Comparison of ENCODE assay signal across 8 cellular contexts in the genomic region with DNA sequence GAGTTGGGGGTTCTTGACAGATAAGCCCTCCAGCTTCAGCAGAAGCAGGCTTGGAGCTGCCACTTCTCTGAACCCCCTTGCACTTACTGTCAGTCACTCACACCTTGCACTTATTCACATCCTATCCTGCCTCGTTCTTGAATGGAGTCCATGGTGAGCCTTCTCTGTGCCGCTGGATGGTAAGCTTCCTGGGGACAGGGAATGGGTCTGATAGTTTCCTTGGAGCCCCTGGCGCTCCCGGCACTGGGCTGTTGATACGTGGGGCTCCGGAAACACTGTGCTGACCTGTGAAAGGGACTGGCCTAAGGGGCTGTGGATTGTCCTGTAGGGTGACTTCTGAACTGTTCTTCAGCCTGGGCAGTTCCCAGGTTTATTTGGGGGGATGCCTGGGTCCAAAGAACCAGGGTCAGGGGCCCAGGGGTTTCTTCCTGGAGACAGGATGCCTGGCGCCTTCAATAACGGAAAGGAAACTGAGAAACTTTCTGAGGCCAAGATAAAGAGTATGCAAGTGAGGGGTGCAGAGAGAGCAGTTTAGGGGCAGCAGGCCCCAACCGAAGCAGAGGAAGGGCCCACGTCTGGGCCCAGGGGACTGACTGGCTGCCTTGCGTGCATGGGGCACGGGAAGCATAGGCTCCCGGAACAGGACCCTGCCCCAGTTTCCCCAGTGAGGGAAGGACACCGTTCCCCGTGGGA. TPM values are rescaled to one million over a fixed set of nuclear protein-coding genes. Genes with fewer than 3 reads are reported as not detected.
DNase-seq lines count a peak whose midpoint lies in the region; ATAC-seq, FAIRE-seq and TF ChIP-seq lines count a peak whose summit lies in the region.

No MANE protein-coding gene starts in this region.

- CTCF ChIA-PET in HepG2 (lab: Yijun Ruan, JAX; ENCODE audit: low intra/inter-chr PET ratio, low total read pairs), result no interaction called here

- 6 to 22% (median 16%) methylated on average over 11 to 15 of the region's 15 CpGs for WGBS in adrenal gland, 4 donors
- WGBS in HepG2 (ENCODE audit: low lambda C conversion rate), result 0% methylated on average over 8 of the region's 15 CpGs
- WGBS in tibial nerve, 2 donors, result 27 to 33% methylated on average over 15 of the region's 15 CpGs

- peaks cover 0 to 21% (median 6%) of the 10 kb centered on the region in 11 experiments; a peak in 7 of 22 replicates for H3K36me3 ChIP-seq in BLaER1 treated with 17β-estradiol and CSF1 and Interleukin-3, amounts not matched to agents 10 nM and 100 nM
- H3K36me3 ChIP-seq in adrenal gland (replicated peaks in 1 of 2), result no peaks in the 10 kb centered on the region
- H3K36me3 ChIP-seq in HepG2 (replicated peaks in 1 of 2; ENCODE audit: control insufficient read depth in 1 of 2, insufficient read depth in 2 of 2, low read length in 2 of 2), result no peaks in the 10 kb centered on the region
- H3K36me3 ChIP-seq in tibial nerve, result no peaks in the 10 kb centered on the region

- H3K79me2 ChIP-seq in HepG2 (ENCODE audit: insufficient read depth, low read length), result peaks cover 20% of the 10 kb centered on the region

- H4K20me1 ChIP-seq in BLaER1 treated with 17β-estradiol and CSF1 and Interleukin-3, amounts not matched to agents 10 nM and 100 nM, result peaks cover 0 to 23% (median 6%) of the 10 kb centered on the region in 11 experiments; a peak in 7 of 22 replicates
- no peaks in the 10 kb centered on the region for H4K20me1 ChIP-seq in HepG2 (ENCODE audit: insufficient read depth, low read length)

- DNase-seq in adrenal gland (peak in 1 of 7 donors; percentile 17), HepG2 (ENCODE audit: low spot score) (no peak), tibial nerve (ENCODE audit: low spot score in 2 of 2) (no peak), iPS-NIHi7 (ENCODE audit: extremely low spot score) (no peak)
- no peak for DNase-seq in stimulated activated CD4-positive, alpha-beta T cell treated with anti-CD3 and anti-CD28 coated beads, Interleukin-1b, Interleukin-23, amount 100 ng/mL, for 48 hours

- peak overlapping the region; percentile 75 to 97 (median 92) for H3K9ac ChIP-seq in BLaER1 treated with 17β-estradiol and CSF1 and Interleukin-3, amounts not matched to agents 10 nM and 100 nM
- peak overlapping the region; percentile 87 for H3K9ac ChIP-seq in HepG2 (ENCODE audit: insufficient read depth, low read depth, low read length)

- H3K4me2 ChIP-seq in BLaER1 treated with 17β-estradiol and CSF1 and Interleukin-3, amounts not matched to agents 10 nM and 100 nM, result peak overlapping the region; percentile 90 to 99 (median 97)
- peak overlapping the region; percentile 89 for H3K4me2 ChIP-seq in HepG2 (ENCODE audit: low read depth, low read length)

- no peaks in the 10 kb centered on the region for H3K9me3 ChIP-seq in BLaER1 treated with 17β-estradiol and CSF1 and Interleukin-3, amounts not matched to agents 10 nM and 100 nM (replicated peaks in 1 of 11)
- H3K9me3 ChIP-seq in adrenal gland (replicated peaks in 1 of 3), result no peaks in the 10 kb centered on the region
- no peaks in the 10 kb centered on the region for H3K9me3 ChIP-seq in HepG2 (ENCODE audit: low read length)
- no peaks in the 10 kb centered on the region for H3K9me3 ChIP-seq in tibial nerve

- H3K4me3 ChIP-seq in BLaER1 treated with 17β-estradiol and CSF1 and Interleukin-3, amounts not matched to agents 10 nM and 100 nM, result peak overlapping the region; percentile 67 to 88 (median 82)
- peak overlapping the region; percentile 19 to 70 (median 50) for H3K4me3 ChIP-seq in adrenal gland
- peak overlapping the region; percentile 86 to 97 (median 86) for H3K4me3 ChIP-seq in HepG2 (replicated peaks in 1 of 3; ENCODE audit: insufficient read depth in 1 of 3, low read depth in 2 of 3, low read length in 3 of 3)
- peak overlapping the region; percentile 44 to 77 (median 60) for H3K4me3 ChIP-seq in tibial nerve

- H2AFZ ChIP-seq in HepG2 (ENCODE audit: low read length), result peak overlapping the region; percentile 51

- no peak for FAIRE-seq in HepG2 (lab: Jason Lieb, UNC)

- no peak for TF ChIP-seq EP300 in HepG2 (IDR thresholded peaks at IDR 0.05; ENCODE audit: low read depth in 2 of 2, low read length in 2 of 2)
- TF ChIP-seq EP300 in HepG2 (CRISPR knock-in tag; IDR thresholded peaks at IDR 0.05; ENCODE audit: borderline replicate concordance), result no peak
- no peak for TF ChIP-seq EP300 in tibial nerve (IDR thresholded peaks at IDR 0.05)

- H3K4me1 ChIP-seq in BLaER1 treated with 17β-estradiol and CSF1 and Interleukin-3, amounts not matched to agents 10 nM and 100 nM, result peaks cover 58 to 89% (median 77%) of the 10 kb centered on the region in 10 experiments
- H3K4me1 ChIP-seq in adrenal gland (replicated peaks in 1 of 2), result peaks cover 62 to 76% of the 10 kb centered on the region in 2 donors
- H3K4me1 ChIP-seq in HepG2 (ENCODE audit: insufficient read depth, low read length), result peaks cover 42% of the 10 kb centered on the region
- H3K4me1 ChIP-seq in tibial nerve, result peaks cover 0 to 83% (median 45%) of the 10 kb centered on the region in 4 donors

- peak overlapping the region; percentile 26 to 95 (median 89); a peak in 20 of 22 replicates for H3K27ac ChIP-seq in BLaER1 treated with 17β-estradiol and CSF1 and Interleukin-3, amounts not matched to agents 10 nM and 100 nM
- H3K27ac ChIP-seq in adrenal gland, result peak overlapping the region; percentile 49 to 96 (median 91)
- H3K27ac ChIP-seq in HepG2 (ENCODE audit: extremely low read length, insufficient read depth, low read length), result peak overlapping the region; percentile 77
- H3K27ac ChIP-seq in tibial nerve, result peak overlapping the region; percentile 86 to 93 (median 86)

- TSS peak; percentile 78 for BruUV-seq in HepG2 (replicated peaks; lab: Mats Ljungman, UMichigan)

- TF ChIP-seq CTCF in adrenal gland (IDR thresholded peaks at IDR 0.05), result no peak
- no peak for TF ChIP-seq CTCF in HepG2 (CRISPR knock-in tag; IDR thresholded peaks at IDR 0.05)
- no peak for TF ChIP-seq CTCF in tibial nerve (IDR thresholded peaks at IDR 0.05)

- POLR2A ChIA-PET in HepG2 (lab: Yijun Ruan, JAX), result interaction anchor here (1.0 to 3.7 kb wide), 4 partner anchors 17 to 86 kb away, joined by 3 to 24 read pairs (median 6); a partner anchor contains a TSS

- intact Hi-C loops in adrenal gland (cut with DNase I), result loop anchor here in 1 of 2 donors (5.0 kb wide), 2 partner anchors 37 to 68 kb away; no protein-coding TSS in a partner anchor
- intact Hi-C loops in HepG2 (cut with micrococcal nuclease; ENCODE audit: unreplicated experiment), result no loop called here

- in situ Hi-C loops in HepG2 (cut with HindIII; ENCODE audit: extremely low pct_ligation_motif_present, low pct_unique_long_range_greater_than_20kb), result no loop called here

- TF ChIP-seq RAD21 in HepG2 (CRISPR knock-in tag; IDR thresholded peaks at IDR 0.05), result no peak

- no peaks in the 10 kb centered on the region for H3K27me3 ChIP-seq in BLaER1 treated with 17β-estradiol and CSF1 and Interleukin-3, amounts not matched to agents 10 nM and 100 nM
- H3K27me3 ChIP-seq in adrenal gland (no peaks in the 10 kb centered on the region), HepG2 (ENCODE audit: control insufficient read depth in 1 of 2, insufficient read depth in 2 of 2, low read length in 2 of 2) (no peaks in the 10 kb centered on the region; a peak in 1 of 5 replicates), tibial nerve (no peaks in the 10 kb centered on the region)

- no peak for TF ChIP-seq POLR2A in adrenal gland (IDR thresholded peaks at IDR 0.05)
- no peak for TF ChIP-seq POLR2A in HepG2 (IDR thresholded peaks at IDR 0.05; ENCODE audit: insufficient read depth in 1 of 2, low read depth in 2 of 2, low read length in 2 of 2)
- no peak for TF ChIP-seq POLR2A in tibial nerve (IDR thresholded peaks at IDR 0.05)

- ATAC-seq in GM19452 (IDR thresholded peaks at IDR 0.05; ENCODE audit: unreplicated experiment), result peak; percentile 31
- peak; percentile 18 for ATAC-seq in HG03521 (IDR thresholded peaks at IDR 0.05; ENCODE audit: unreplicated experiment)
- ATAC-seq in HepG2, result peak; percentile 27

RNA-seq across cellular contexts. Expression of a gene that starts 0.7 kb away (rescaled TPM):
- total RNA-seq in adrenal gland (100 to 1,000 TPM; 119 to 359 (median 144) TPM), HepG2 (2016; rRNA removed; fragmentation: Illumina TruSeq; extraction: Trizol) (7.4 and 13.3 TPM in 2 replicates), tibial nerve (100 to 1,000 TPM in 2 of 4 donors, 10 to 100 TPM in 2; 68.1 to 162 (median 122) TPM)
- polyA plus RNA-seq in adrenal gland (100 to 1,000 TPM; 210 to 265 (median 254) TPM), HepG2 (2011; rRNA removed) (9.1 and 12.5 TPM in 2 replicates)
- total RNA-seq in HepG2 (2016; cell fraction: cytosol; rRNA removed; fragmentation: Illumina TruSeq; extraction: Trizol; ENCODE audit: low read depth), result 26.0 and 28.4 TPM in 2 replicates
- total RNA-seq in HepG2 (2016; cell fraction: insoluble cytoplasmic fraction; rRNA removed; fragmentation: Illumina TruSeq; extraction: Trizol), result 6.5 and 14.0 TPM in 2 replicates
- total RNA-seq in HepG2 (2016; cell fraction: membrane; rRNA removed; fragmentation: Illumina TruSeq; extraction: Trizol), result 29.9 and 31.6 TPM in 2 replicates
- total RNA-seq in HepG2 (2016; cell fraction: nucleus; rRNA removed; fragmentation: Illumina TruSeq; extraction: Trizol), result 10.2 and 12.2 TPM in 2 replicates
- 8.8 and 9.2 TPM in 2 replicates for polyA plus RNA-seq in HepG2 (2011; cell fraction: cytosol; rRNA removed)
- 15.0 and 15.5 TPM in 2 replicates for polyA plus RNA-seq in HepG2 (2011; cell fraction: nucleus; rRNA removed)
- polyA plus RNA-seq in HepG2 (2012), result 7.8 and 8.2 TPM in 2 replicates
- 22.6 and 26.2 TPM in 2 replicates for polyA plus RNA-seq in HepG2 (2016; cell fraction: cytosol; fragmentation: Illumina TruSeq; extraction: Trizol; ENCODE audit: low read depth)
- 7.6 and 9.2 TPM in 2 replicates for polyA plus RNA-seq in HepG2 (2016; cell fraction: insoluble cytoplasmic fraction; fragmentation: Illumina TruSeq; extraction: Trizol; ENCODE audit: low read depth)
- 26.9 and 30.2 TPM in 2 replicates for polyA plus RNA-seq in HepG2 (2016; cell fraction: membrane; fragmentation: Illumina TruSeq; extraction: Trizol; ENCODE audit: low read depth)
- polyA plus RNA-seq in HepG2 (2016; cell fraction: nucleus; fragmentation: Illumina TruSeq; extraction: Trizol; ENCODE audit: insufficient read depth, low read depth), result 24.7 and 27.7 TPM in 2 replicates
- 17.0 and 116 TPM in 2 replicates for polyA minus RNA-seq in HepG2 (2011; rRNA and poly(A)+ RNA removed; ENCODE audit: low replicate concordance)
- 3.8 and 4.3 TPM in 2 replicates for polyA minus RNA-seq in HepG2 (2011; cell fraction: cytosol; rRNA and poly(A)+ RNA removed)
- polyA minus RNA-seq in HepG2 (2011; cell fraction: nucleus; rRNA and poly(A)+ RNA removed), result 5.8 and 7.1 TPM in 2 replicates

RNA-seq across cellular contexts. Expression of a gene that starts 50.9 kb away (rescaled TPM):
- 10 to 100 TPM in 7 of 8 donors, 1 to 10 TPM in 1; 8.3 to 22.2 (median 18.8) TPM for total RNA-seq in adrenal gland
- 10 to 100 TPM; 18.2 to 45.5 (median 22.4) TPM for polyA plus RNA-seq in adrenal gland
- 21.9 and 24.1 TPM in 2 replicates for total RNA-seq in HepG2 (2016; rRNA removed; fragmentation: Illumina TruSeq; extraction: Trizol)
- total RNA-seq in HepG2 (2016; cell fraction: cytosol; rRNA removed; fragmentation: Illumina TruSeq; extraction: Trizol; ENCODE audit: low read depth), result 4.3 and 4.6 TPM in 2 replicates
- 20.7 and 23.2 TPM in 2 replicates for total RNA-seq in HepG2 (2016; cell fraction: insoluble cytoplasmic fraction; rRNA removed; fragmentation: Illumina TruSeq; extraction: Trizol)
- 6.0 and 8.2 TPM in 2 replicates for total RNA-seq in HepG2 (2016; cell fraction: membrane; rRNA removed; fragmentation: Illumina TruSeq; extraction: Trizol)
- total RNA-seq in HepG2 (2016; cell fraction: nucleus; rRNA removed; fragmentation: Illumina TruSeq; extraction: Trizol), result 10.8 and 11.7 TPM in 2 replicates
- polyA plus RNA-seq in HepG2 (2011; rRNA removed), result 20.7 and 22.5 TPM in 2 replicates
- 25.0 and 33.9 TPM in 2 replicates for polyA plus RNA-seq in HepG2 (2011; cell fraction: cytosol; rRNA removed)
- 11.1 and 11.9 TPM in 2 replicates for polyA plus RNA-seq in HepG2 (2011; cell fraction: nucleus; rRNA removed)
- 12.9 and 13.5 TPM in 2 replicates for polyA plus RNA-seq in HepG2 (2012)
- 4.1 and 4.3 TPM in 2 replicates for polyA plus RNA-seq in HepG2 (2016; cell fraction: cytosol; fragmentation: Illumina TruSeq; extraction: Trizol; ENCODE audit: low read depth)
- polyA plus RNA-seq in HepG2 (2016; cell fraction: insoluble cytoplasmic fraction; fragmentation: Illumina TruSeq; extraction: Trizol; ENCODE audit: low read depth), result 29.3 and 35.5 TPM in 2 replicates
- polyA plus RNA-seq in HepG2 (2016; cell fraction: membrane; fragmentation: Illumina TruSeq; extraction: Trizol; ENCODE audit: low read depth), result 5.8 and 6.4 TPM in 2 replicates
- polyA plus RNA-seq in HepG2 (2016; cell fraction: nucleus; fragmentation: Illumina TruSeq; extraction: Trizol; ENCODE audit: insufficient read depth, low read depth), result 15.1 and 15.2 TPM in 2 replicates
- polyA minus RNA-seq in HepG2 (2011; rRNA and poly(A)+ RNA removed; ENCODE audit: low replicate concordance), result 16.9 and 47.3 TPM in 2 replicates
- polyA minus RNA-seq in HepG2 (2011; cell fraction: cytosol; rRNA and poly(A)+ RNA removed), result 5.5 and 10.6 TPM in 2 replicates
- polyA minus RNA-seq in HepG2 (2011; cell fraction: nucleus; rRNA and poly(A)+ RNA removed), result 7.1 and 7.6 TPM in 2 replicates
- total RNA-seq in tibial nerve, result 10 to 100 TPM in 2 of 4 donors, 1 to 10 TPM in 2; 7.1 to 16.4 (median 11.9) TPM
